ENCODE assay signal across 23 cellular contexts in the genomic region with DNA sequence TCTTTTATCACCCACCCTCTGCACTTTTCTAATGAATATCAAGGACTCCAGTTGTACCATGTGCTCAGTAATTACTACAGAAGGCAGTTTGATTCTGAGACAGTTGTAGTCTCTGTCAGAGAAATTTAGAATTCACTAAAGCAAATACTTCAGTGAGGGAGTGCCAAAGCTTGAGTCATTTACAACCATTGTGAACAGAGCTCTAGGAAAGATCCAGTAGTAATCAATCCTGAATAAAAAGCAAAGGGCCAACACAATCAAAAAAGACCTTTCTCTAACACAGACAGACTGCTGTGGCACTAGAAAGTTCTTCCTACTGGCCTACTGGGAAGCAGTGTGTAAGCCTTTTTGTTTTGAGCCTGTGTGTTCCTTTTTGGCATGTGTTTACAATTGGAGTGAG.
DNase-seq lines count a peak whose midpoint lies in the region; ATAC-seq and FAIRE-seq lines count a peak whose summit lies in the region.
"Had no signal": no experiment of that assay in that cellular context is flagged by ENCODE, and none has a peak within 500 bp of the region (broad histone marks: within the 10 kb centered on the region; RNA-seq: fewer than 3 reads in every experiment).

No MANE protein-coding gene starts in this region.

- FAIRE-seq in islet of Langerhans (lab: Jason Lieb, UNC) = peak; percentile 76
- FAIRE-seq: G401.6 had no signal

- peak overlapping the region; percentile 21 for H3K27ac ChIP-seq in caudate nucleus (ENCODE audit: low read depth, low read length)
- H3K27ac ChIP-seq: cardiac muscle cell, stomach had no signal

- ATAC-seq in GM19397 (IDR thresholded peaks at IDR 0.05; ENCODE audit: unreplicated experiment) (no peak), HG02852 (IDR thresholded peaks at IDR 0.05; ENCODE audit: unreplicated experiment) (no peak), HG03571 (IDR thresholded peaks at IDR 0.05; ENCODE audit: unreplicated experiment) (no peak)
- ATAC-seq: natural killer cell, T-cell had no signal

- peak; percentile 6 for DNase-seq in NCI-H748 (lab: John Stamatoyannopoulos, UW; ENCODE audit: unreplicated experiment)
- DNase-seq in NCI-H748 treated with DMSO at 0.1 percent for 48 hours (lab: John Stamatoyannopoulos, UW) = no peak
- DNase-seq in caudate nucleus (lab: John Stamatoyannopoulos, UW) = peak in 4 of 61 donors; percentile 1 to 39 (median 34)
- no peak for DNase-seq in stimulated activated CD4-positive, alpha-beta T cell treated with anti-CD3 and anti-CD28 coated beads, Interleukin-4, amount 100 ng/mL, for 24 hours
- DNase-seq: activated CD4-positive, alpha-beta T cell treated with anti-CD3 and anti-CD28 coated beads, Interleukin-2, amount 10 ng/mL, durations not matched to agents 24 days and 14 days; activated CD8-positive, alpha-beta memory T cell treated with anti-CD3 and anti-CD28 coated beads, Interleukin-2, amount 50 U/mL, for 4 hours; effector CD4-positive, alpha-beta T cell; IMR-90; islet precursor cell; MG63; natural killer cell; NCI-H187; NCI-H524; Right ventricle myocardium superior; stimulated activated CD4-positive, alpha-beta T cell treated with anti-CD3 and anti-CD28 coated beads, Interleukin-2, amount 100 ng/mL, for 48 hours; stomach; T-cell had no signal
